Comparison of ENCODE assay signal across 8 cellular contexts in genomic region chr12:6851921-6852650, GRCh38. TPM values are rescaled to one million over a fixed set of nuclear protein-coding genes. Genes with fewer than 3 reads are reported as not detected.
DNase-seq lines count a peak whose midpoint lies in the region; ATAC-seq and TF ChIP-seq lines count a peak whose summit lies in the region.

USP5 (plus strand) TSS chr12:6852150; CDS start chr12:6852180, 30 bp downstream.

- no peak for TF ChIP-seq POLR2A in testis (IDR thresholded peaks at IDR 0.05)

- H3K9me3 Mint-ChIP-seq in activated naive CD8-positive, alpha-beta T cell (ENCODE audit: low read depth) = no peaks in the 10 kb centered on the region

- H3K27ac Mint-ChIP-seq in activated naive CD8-positive, alpha-beta T cell = peak within 1 kb of the TSS; percentile 100

- CTCF ChIA-PET in GM10248 (lab: Yijun Ruan, JAX) = interaction anchor here (0.7 to 8.1 kb wide), 15 partner anchors 10 to 231 kb away, joined by 3 to 130 read pairs (median 4); partner anchors contain the start of genes GNB3, MLF2, PTMS and SPSB2

- H3K9me3 ChIP-seq in testis = no peaks in the 10 kb centered on the region

- H3K27me3 ChIP-seq in testis = no peaks in the 10 kb centered on the region

- DNase-seq in GM10248 (ENCODE audit: extremely low spot score) = peak; percentile 95
- peak; percentile 100 for DNase-seq in NCI-H1105 (lab: John Stamatoyannopoulos, UW)
- DNase-seq in SKM-1 treated with dmso at 0.1 percent for 144 hours (lab: John Stamatoyannopoulos, UW; ENCODE audit: unreplicated experiment) = peak; percentile 90
- DNase-seq in glomerular endothelial cell (ENCODE audit: extremely low read depth, low read depth, low spot score) = peak; percentile 97
- peak; percentile 85 for DNase-seq in omental fat pad (ENCODE audit: low spot score)
- DNase-seq in testis = peak; percentile 99

- H3K4me3 ChIP-seq in testis = peak within 1 kb of the TSS; percentile 68 to 76

- H3K27ac ChIP-seq in testis = peak within 1 kb of the TSS; percentile 83 to 98

- POLR2A ChIA-PET in GM10248 (lab: Yijun Ruan, JAX) = interaction anchor here (0.5 to 3.3 kb wide), 14 partner anchors 9 to 577 kb away, joined by 3 to 89 read pairs (median 7); partner anchors contain the start of genes C12orf57, GAPDH, RNU7-1 and SPSB2

- peak; percentile 66 for ATAC-seq in HG02623 (IDR thresholded peaks at IDR 0.05; ENCODE audit: unreplicated experiment)
- ATAC-seq in omental fat pad (ENCODE audit: low FRiP score) = peak; percentile 94

- H3K36me3 Mint-ChIP-seq in activated naive CD8-positive, alpha-beta T cell = no peaks in the 10 kb centered on the region

- peaks cover 16% of the 10 kb centered on the region for H3K4me1 Mint-ChIP-seq in activated naive CD8-positive, alpha-beta T cell (ENCODE audit: low read depth)

- peaks cover 19% of the 10 kb centered on the region for H3K4me1 ChIP-seq in testis

- WGBS in testis, 2 donors = 0% methylated on average over 25 to 64 of the region's 65 CpGs

- H3K27me3 Mint-ChIP-seq in activated naive CD8-positive, alpha-beta T cell = no peaks in the 10 kb centered on the region

- H3K36me3 ChIP-seq in testis (ENCODE audit: low read depth, missing control alignments) = no peaks in the 10 kb centered on the region

- no peak for TF ChIP-seq CTCF in GM10248 (IDR thresholded peaks at IDR 0.05; ENCODE audit: control extremely low read depth, extremely low read depth, low read depth, missing control alignments)
- TF ChIP-seq CTCF in omental fat pad (IDR thresholded peaks at IDR 0.05) = no peak
- TF ChIP-seq CTCF in testis (IDR thresholded peaks at IDR 0.05) = peak in 1 of 3 experiments; percentile 17

- intact Hi-C loops in testis (cut with DNase I; ENCODE audit: low total_unique reads) = no loop called here

- H3K4me3 Mint-ChIP-seq in activated naive CD8-positive, alpha-beta T cell = peak within 1 kb of the TSS; percentile 99

RNA-seq across cellular contexts. Expression of gene USP5, which starts in this region (rescaled TPM):
- total RNA-seq in glomerular endothelial cell (74.8 and 77.1 TPM in 2 replicates), omental fat pad (10 to 100 TPM; 33.4 to 39.4 (median 36.7) TPM), testis (10 to 100 TPM; 96.1 to 97.5 TPM)
- 154 TPM for polyA plus RNA-seq in testis (ENCODE audit: insufficient read depth, low read depth, low replicate concordance)

Comparison
In these comparisons a context has a peak if more than half of its experiments do, and no peak if none do; other contexts are left out.
1. Peak in every context shown above with its lines: DNase-seq, ATAC-seq, H3K4me3 ChIP-seq and H3K27ac ChIP-seq.